Comparison of ENCODE assay signal across 10 cellular contexts in the genomic region with DNA sequence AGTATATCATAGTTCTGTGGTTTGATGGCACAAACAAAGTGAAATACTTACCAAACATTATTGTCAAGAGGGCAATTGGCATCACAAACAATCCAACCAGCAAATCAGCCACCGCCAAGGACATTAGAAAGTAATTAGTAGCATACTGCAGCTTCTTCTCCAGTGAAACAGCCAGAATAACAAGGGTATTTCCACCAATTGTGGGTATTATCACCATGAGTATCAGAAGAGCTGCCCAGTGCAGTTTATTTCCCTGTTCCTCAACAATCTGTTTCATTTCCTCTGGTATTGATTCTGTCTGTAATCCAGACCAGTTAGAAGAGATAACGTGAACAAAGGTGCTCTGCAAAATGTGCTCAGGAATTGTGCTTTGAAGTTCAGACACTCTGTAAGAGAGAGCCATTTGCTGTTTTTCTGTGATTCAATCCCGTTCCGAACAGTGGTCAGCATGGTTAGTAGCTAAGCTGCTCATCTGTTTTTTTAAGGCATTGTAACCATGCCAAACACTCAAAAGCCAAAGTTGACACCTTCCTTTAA. TPM values are rescaled to one million over a fixed set of nuclear protein-coding genes. Genes with fewer than 3 reads are reported as not detected.
DNase-seq lines count a peak whose midpoint lies in the region; TF ChIP-seq lines count a peak whose summit lies in the region.
"Had no signal": no experiment of that assay in that cellular context is flagged by ENCODE, and none has a peak within 500 bp of the region (broad histone marks: within the 10 kb centered on the region; RNA-seq: fewer than 3 reads in every experiment).

No MANE protein-coding gene starts in this region.

- no peak overlapping the region for H2AFZ ChIP-seq in OCI-LY3 (ENCODE audit: low read depth, low read length)

- DNase-seq in BE2C (peak; percentile 25), epithelial cell of esophagus (ENCODE audit: low read depth) (peak; percentile 14), myocyte (ENCODE audit: low read depth) (peak; percentile 65), KBM-7 (no peak), suprapubic skin (ENCODE audit: low spot score in 2 of 2) (no peak)
- DNase-seq in activated naive CD4-positive, alpha-beta T cell treated with anti-CD3 and anti-CD28 coated beads, Interleukin-2, amount 10 ng/mL, durations not matched to agents 7 days and 5 days: no peak
- no peak for DNase-seq in stimulated activated CD8-positive, alpha-beta memory T cell treated with anti-CD3 and anti-CD28 coated beads, Interleukin-4, amount 100 ng/mL, for 48 hours
- DNase-seq: Caco-2 had no signal

- CTCF ChIA-PET in activated naive CD4-positive, alpha-beta T cell treated with anti-CD3 and anti-CD28 coated beads, Interleukin-2, amount 10 ng/mL, durations not matched to agents 7 days and 5 days (lab: Charles Lee): no interaction called here

- no peak overlapping the region for H3K9ac ChIP-seq in OCI-LY3 (ENCODE audit: low read length)

- H3K27me3 Mint-ChIP-seq in activated naive CD4-positive, alpha-beta T cell treated with anti-CD3 and anti-CD28 coated beads, Interleukin-2, amount 10 ng/mL, durations not matched to agents 7 days and 5 days: no peaks in the 10 kb centered on the region

- peak overlapping the region; percentile 24 for H3K4me2 ChIP-seq in OCI-LY3 (ENCODE audit: low read length)

- TF ChIP-seq POLR2A in suprapubic skin (IDR thresholded peaks at IDR 0.05): no peak

- H3K27ac ChIP-seq in OCI-LY3 (ENCODE audit: low read length) (no peak overlapping the region), suprapubic skin (no peak overlapping the region)

- H3K36me3 Mint-ChIP-seq in activated naive CD4-positive, alpha-beta T cell treated with anti-CD3 and anti-CD28 coated beads, Interleukin-2, amount 10 ng/mL, durations not matched to agents 7 days and 5 days: no peaks in the 10 kb centered on the region

- H3K4me1 ChIP-seq in BE2C (no peaks in the 10 kb centered on the region; the same call in 1 of the 2 replicates), OCI-LY3 (ENCODE audit: low read length) (peaks cover 29% of the 10 kb centered on the region), suprapubic skin (peaks cover 12% of the 10 kb centered on the region)
- H3K4me1 ChIP-seq: Caco-2 had no signal

- H3K9me3 Mint-ChIP-seq in activated naive CD4-positive, alpha-beta T cell treated with anti-CD3 and anti-CD28 coated beads, Interleukin-2, amount 10 ng/mL, durations not matched to agents 7 days and 5 days: no peaks in the 10 kb centered on the region
- H3K9me3 Mint-ChIP-seq: neural crest cell had no signal

- H3K9me3 ChIP-seq in BE2C (no peaks in the 10 kb centered on the region), OCI-LY3 (ENCODE audit: insufficient read depth, low read length) (no peaks in the 10 kb centered on the region), suprapubic skin (no peaks in the 10 kb centered on the region)
- H3K9me3 ChIP-seq: Caco-2 had no signal

- in situ Hi-C loops in KBM-7 (cut with MboI; ENCODE audit: low pct_unique_long_range_greater_than_20kb, low sequenced_read_pairs): no loop called here

- no peaks in the 10 kb centered on the region for H3K79me2 ChIP-seq in OCI-LY3 (ENCODE audit: low read length)

- no peaks in the 10 kb centered on the region for H3K36me3 ChIP-seq in BE2C
- no peaks in the 10 kb centered on the region for H3K36me3 ChIP-seq in OCI-LY3 (replicated peaks; ENCODE audit: low read depth, low read length)
- H3K36me3 ChIP-seq in suprapubic skin: no peaks in the 10 kb centered on the region

- no peak for TF ChIP-seq EP300 in suprapubic skin (IDR thresholded peaks at IDR 0.05)

- TF ChIP-seq CTCF in BE2C (IDR thresholded peaks at IDR 0.05; ENCODE audit: low read depth, low read length) (no peak), OCI-LY3 (IDR thresholded peaks at IDR 0.05; ENCODE audit: low read depth, low read length) (no peak), epithelial cell of esophagus (IDR thresholded peaks at IDR 0.05; ENCODE audit: insufficient read depth, low read depth, low read length, missing control alignments) (no peak), suprapubic skin (IDR thresholded peaks at IDR 0.05) (no peak)

- H3K4me3 Mint-ChIP-seq in activated naive CD4-positive, alpha-beta T cell treated with anti-CD3 and anti-CD28 coated beads, Interleukin-2, amount 10 ng/mL, durations not matched to agents 7 days and 5 days: no peak overlapping the region
- H3K4me3 Mint-ChIP-seq: neural crest cell had no signal

- WGBS in suprapubic skin: 56% methylated on average over 4 of the region's 4 CpGs

- H3K4me3 ChIP-seq in BE2C (ENCODE audit: low read depth, low read length): peak overlapping the region; percentile 51
- H3K4me3 ChIP-seq in OCI-LY3 (ENCODE audit: low read length): no peak overlapping the region
- no peak overlapping the region for H3K4me3 ChIP-seq in epithelial cell of esophagus (ENCODE audit: low read length)
- H3K4me3 ChIP-seq in suprapubic skin: no peak overlapping the region

- no peaks in the 10 kb centered on the region for H4K20me1 ChIP-seq in OCI-LY3 (ENCODE audit: insufficient read depth, low read length)

- H3K27ac Mint-ChIP-seq in activated naive CD4-positive, alpha-beta T cell treated with anti-CD3 and anti-CD28 coated beads, Interleukin-2, amount 10 ng/mL, durations not matched to agents 7 days and 5 days: no peak overlapping the region

- H3K4me1 Mint-ChIP-seq in activated naive CD4-positive, alpha-beta T cell treated with anti-CD3 and anti-CD28 coated beads, Interleukin-2, amount 10 ng/mL, durations not matched to agents 7 days and 5 days: peaks cover 20% of the 10 kb centered on the region

- no peaks in the 10 kb centered on the region for H3K27me3 ChIP-seq in BE2C
- H3K27me3 ChIP-seq in OCI-LY3 (ENCODE audit: low read depth, low read length): no peaks in the 10 kb centered on the region
- H3K27me3 ChIP-seq in suprapubic skin: no peaks in the 10 kb centered on the region

RNA-seq across cellular contexts. Expression of a gene that starts 1.4 kb away (rescaled TPM):
- polyA plus RNA-seq in BE2C (2012; ENCODE audit: insufficient read depth, insufficient read length, low read depth): 8.6 TPM
- 0.78 and 2.4 TPM in 2 replicates for total RNA-seq in myocyte
- polyA plus RNA-seq in myocyte (2012): 0.42 TPM
- total RNA-seq in suprapubic skin: not detected
- total RNA-seq: Caco-2, neural crest cell had no signal

Comparison
In these comparisons a context has a peak if more than half of its experiments do, and no peak if none do; other contexts are left out.
1. DNase-seq: peak in BE2C (single experiment), epithelial cell of esophagus (single experiment) and myocyte (single experiment); none in KBM-7 (single experiment), activated naive CD4-positive, alpha-beta T cell treated with anti-CD3 and anti-CD28 coated beads, Interleukin-2, amount 10 ng/mL, durations not matched to agents 7 days and 5 days (single experiment), stimulated activated CD8-positive, alpha-beta memory T cell treated with anti-CD3 and anti-CD28 coated beads, Interleukin-4, amount 100 ng/mL, for 48 hours (single experiment) and suprapubic skin (0 of 2).